ENCODE assay signal across 16 cellular contexts in the genomic region with DNA sequence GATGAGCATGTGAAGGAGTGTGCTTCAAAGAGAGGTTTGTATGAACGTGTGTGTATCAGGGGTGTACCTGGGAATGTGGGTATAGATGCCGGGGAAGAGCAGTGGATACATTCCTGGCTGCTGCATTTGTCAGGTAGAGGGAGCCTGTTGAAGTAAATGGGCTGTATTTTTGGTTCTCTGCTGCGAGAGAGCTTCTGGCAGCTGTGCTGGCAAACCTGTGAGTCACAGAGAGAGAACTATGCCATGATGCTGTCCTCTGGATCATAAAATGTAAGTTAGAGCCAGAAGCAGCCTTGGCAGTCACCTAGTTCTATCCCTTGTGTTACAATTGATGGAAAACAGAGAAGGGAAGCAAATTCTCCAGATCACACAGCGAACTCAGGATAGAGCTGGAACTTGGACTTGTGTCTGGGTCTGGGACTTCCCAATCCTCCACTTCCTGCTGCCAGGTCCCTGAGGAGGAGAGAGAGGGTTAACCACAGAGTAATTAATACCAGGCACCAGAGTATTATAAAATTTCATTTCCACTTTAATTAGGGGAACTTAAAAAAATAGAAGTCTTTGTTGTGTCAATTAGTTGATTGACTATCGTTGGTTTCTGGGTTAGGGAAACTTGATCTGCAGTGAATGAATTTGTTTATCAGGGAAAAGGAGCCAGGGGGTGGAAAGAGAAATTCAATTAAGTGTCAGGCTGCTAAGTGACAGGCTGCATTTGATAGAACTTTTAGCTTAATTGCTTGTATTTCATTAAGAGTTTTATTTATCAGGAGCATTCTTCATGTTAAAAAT. TPM values are rescaled to one million over a fixed set of nuclear protein-coding genes. Genes with fewer than 3 reads are reported as not detected.
A peak's percentile ranks its signal among the peaks of the same experiment; 100 is the strongest.
DNase-seq lines count a peak whose midpoint lies in the region; ATAC-seq and TF ChIP-seq lines count a peak whose summit lies in the region.
"Had no signal": no experiment of that assay in that cellular context is flagged by ENCODE, and none has a peak within 500 bp of the region (broad histone marks: within the 10 kb centered on the region; RNA-seq: fewer than 3 reads in every experiment).

No MANE protein-coding gene starts in this region.

- intact Hi-C loops in left ventricle myocardium superior (cut with micrococcal nuclease) (no loop called here), psoas muscle (cut with DNase I) (loop anchor here in 1 of 2 donors (10.0 kb wide), 1 partner anchor 553 kb away; no protein-coding TSS in a partner anchor), ascending aorta (cut with DNase I) (no loop called here)
- intact Hi-C loops in naive thymus-derived CD4-positive, alpha-beta T cell (cut with micrococcal nuclease): no loop called here

- H3K4me3 ChIP-seq in naive thymus-derived CD4-positive, alpha-beta T cell (ENCODE audit: low read length): no peak overlapping the region
- H3K4me3 ChIP-seq in psoas muscle (no peak overlapping the region), ascending aorta (no peak overlapping the region)
- H3K4me3 ChIP-seq: SJCRH30, skin epidermis, tibial artery had no signal

- H3K4me3 Mint-ChIP-seq in HFFc6: no peak overlapping the region
- H3K4me3 Mint-ChIP-seq in naive thymus-derived CD4-positive, alpha-beta T cell: no peak overlapping the region
- H3K4me3 Mint-ChIP-seq: B cell, natural killer cell, WTC11 had no signal

- DNase-seq in AG08395 (ENCODE audit: low spot score) (peak; percentile 85), HFFc6 (peak; percentile 68), astrocyte of the hippocampus (ENCODE audit: low read depth, low spot score) (peak; percentile 72), left ventricle myocardium superior (no peak), psoas muscle (no peak), ascending aorta (ENCODE audit: low spot score in 2 of 2) (no peak)
- DNase-seq in naive thymus-derived CD4-positive, alpha-beta T cell: no peak
- DNase-seq: MV-4-11, natural killer cell, NCI-H510A, SJCRH30, tibial artery had no signal

- no peak for TF ChIP-seq CTCF in HFFc6 (IDR thresholded peaks at IDR 0.05)
- no peak for TF ChIP-seq CTCF in psoas muscle (IDR thresholded peaks at IDR 0.05)
- TF ChIP-seq CTCF in ascending aorta (IDR thresholded peaks at IDR 0.05): no peak

- no peaks in the 10 kb centered on the region for H3K36me3 ChIP-seq in naive thymus-derived CD4-positive, alpha-beta T cell (ENCODE audit: control insufficient read depth in 2 of 3, insufficient read depth in 3 of 3, low read length in 3 of 3)
- no peaks in the 10 kb centered on the region for H3K36me3 ChIP-seq in psoas muscle (ENCODE audit: insufficient read depth in 1 of 2, low read depth in 1 of 2)
- H3K36me3 ChIP-seq in ascending aorta: no peaks in the 10 kb centered on the region
- H3K36me3 ChIP-seq: SJCRH30, tibial artery had no signal

- no peaks in the 10 kb centered on the region for H3K9me3 ChIP-seq in naive thymus-derived CD4-positive, alpha-beta T cell (ENCODE audit: control insufficient read depth in 2 of 3, low read length in 3 of 3)
- H3K9me3 ChIP-seq in psoas muscle (no peaks in the 10 kb centered on the region), ascending aorta (no peaks in the 10 kb centered on the region)
- H3K9me3 ChIP-seq: SJCRH30, tibial artery had no signal

- H3K27ac Mint-ChIP-seq in HFFc6: no peak overlapping the region
- no peak overlapping the region for H3K27ac Mint-ChIP-seq in naive thymus-derived CD4-positive, alpha-beta T cell
- H3K27ac Mint-ChIP-seq: B cell, natural killer cell, WTC11 had no signal

- 20 to 27% (median 25%) methylated on average over 5 of the region's 5 CpGs for WGBS in psoas muscle, 3 donors

- ATAC-seq in left ventricle myocardium superior (peak; percentile 79), psoas muscle (no peak), HG03457 (IDR thresholded peaks at IDR 0.05; ENCODE audit: unreplicated experiment) (no peak)
- no peak for ATAC-seq in naive thymus-derived CD4-positive, alpha-beta T cell
- ATAC-seq: natural killer cell, WTC11 had no signal

- H3K27ac ChIP-seq in naive thymus-derived CD4-positive, alpha-beta T cell (ENCODE audit: low read depth, low read length): no peak overlapping the region
- H3K27ac ChIP-seq in psoas muscle: no peak overlapping the region
- no peak overlapping the region for H3K27ac ChIP-seq in ascending aorta
- H3K27ac ChIP-seq: SJCRH30, skin epidermis, tibial artery had no signal

- no peaks in the 10 kb centered on the region for H3K36me3 Mint-ChIP-seq in HFFc6 (ENCODE audit: low read depth)
- H3K36me3 Mint-ChIP-seq in naive thymus-derived CD4-positive, alpha-beta T cell: peaks cover 0 to 5% (median 0%) of the 10 kb centered on the region in 5 donors
- H3K36me3 Mint-ChIP-seq: natural killer cell, WTC11 had no signal

- no peaks in the 10 kb centered on the region for H3K9me3 Mint-ChIP-seq in HFFc6
- peaks cover 0 to 2% (median 0%) of the 10 kb centered on the region in 11 donors for H3K9me3 Mint-ChIP-seq in naive thymus-derived CD4-positive, alpha-beta T cell
- H3K9me3 Mint-ChIP-seq: natural killer cell had no signal

- POLR2A ChIA-PET in naive thymus-derived CD4-positive, alpha-beta T cell (lab: Charles Lee): no interaction called here

- no peaks in the 10 kb centered on the region for H3K27me3 Mint-ChIP-seq in HFFc6 (ENCODE audit: insufficient read depth)
- peaks cover 5 to 25% (median 24%) of the 10 kb centered on the region in 5 donors for H3K27me3 Mint-ChIP-seq in naive thymus-derived CD4-positive, alpha-beta T cell

- CTCF ChIA-PET in naive thymus-derived CD4-positive, alpha-beta T cell (lab: Charles Lee): interaction anchor here (0.6 kb wide), 1 partner anchor 88 kb away, joined by 3 read pairs; no protein-coding TSS in a partner anchor

- no peaks in the 10 kb centered on the region for H3K4me1 ChIP-seq in naive thymus-derived CD4-positive, alpha-beta T cell (ENCODE audit: control insufficient read depth in 2 of 2, insufficient read depth in 2 of 2, low read length in 2 of 2)
- H3K4me1 ChIP-seq in psoas muscle (no peaks in the 10 kb centered on the region), ascending aorta (peaks cover 5% of the 10 kb centered on the region in 2 donors)
- H3K4me1 ChIP-seq: SJCRH30 had no signal

- no peaks in the 10 kb centered on the region for H3K27me3 ChIP-seq in naive thymus-derived CD4-positive, alpha-beta T cell (ENCODE audit: control insufficient read depth in 2 of 2, insufficient read depth in 2 of 2, low read length in 2 of 2)
- H3K27me3 ChIP-seq in psoas muscle (ENCODE audit: insufficient read depth in 3 of 3, low read length in 2 of 3): peaks cover 0 to 48% (median 7%) of the 10 kb centered on the region in 3 donors
- H3K27me3 ChIP-seq in ascending aorta: no peaks in the 10 kb centered on the region

- peaks cover 28% of the 10 kb centered on the region for H3K4me1 Mint-ChIP-seq in HFFc6 (ENCODE audit: low read depth)
- no peaks in the 10 kb centered on the region for H3K4me1 Mint-ChIP-seq in naive thymus-derived CD4-positive, alpha-beta T cell
- H3K4me1 Mint-ChIP-seq: B cell, natural killer cell had no signal

RNA-seq across cellular contexts. Expression of gene GTSF1L, which starts 41.1 kb away (rescaled TPM):
- not detected for total RNA-seq in HFFc6 (2021; fragmentation: NEBNext Ultra II Directional; extraction: Animal tissue kit (Norgen Biotek cat#: 25700))
- total RNA-seq in left ventricle myocardium superior (not detected), psoas muscle (not detected), ascending aorta (not detected)
- total RNA-seq in naive thymus-derived CD4-positive, alpha-beta T cell: 1 to 10 TPM in 2 of 5 experiments, not detected in 3; 1.4 to 1.7 TPM
- not detected for polyA plus RNA-seq in naive thymus-derived CD4-positive, alpha-beta T cell
- not detected for polyA plus RNA-seq in psoas muscle
- total RNA-seq: natural killer cell, SJCRH30, WTC11 had no signal

Comparison
In these comparisons a context has a peak if more than half of its experiments do, and no peak if none do; other contexts are left out.
1. DNase-seq: peak in AG08395 (single experiment), HFFc6 (single experiment) and astrocyte of the hippocampus (single experiment); none in left ventricle myocardium superior (single experiment), naive thymus-derived CD4-positive, alpha-beta T cell (0 of 9), psoas muscle (0 of 2) and ascending aorta (0 of 2).